ENCODE assay signal across 17 cellular contexts in genomic region chr5:2007906-2008437, GRCh38.
A peak's percentile ranks its signal among the peaks of the same experiment; 100 is the strongest.
DNase-seq lines count a peak whose midpoint lies in the region; ATAC-seq and TF ChIP-seq lines count a peak whose summit lies in the region.
"Had no signal": no experiment of that assay in that cellular context is flagged by ENCODE, and none has a peak within 500 bp of the region (broad histone marks: within the 10 kb centered on the region; RNA-seq: fewer than 3 reads in every experiment).

No MANE protein-coding gene starts in this region.

- peak; percentile 9 for DNase-seq in activated CD8-positive, alpha-beta memory T cell treated with anti-CD3 and anti-CD28 coated beads, Interleukin-2, amount 10 ng/mL, durations not matched to agents 7 days and 5 days
- DNase-seq in activated CD8-positive, alpha-beta memory T cell treated with anti-CD3 and anti-CD28 coated beads, Interleukin-2, amount 50 U/mL, for 48 hours, result no peak
- peak; percentile 59 for DNase-seq in left cardiac atrium
- no peak for DNase-seq in omental fat pad (ENCODE audit: low spot score)
- DNase-seq in aorta, result peak in 1 of 2 donors; percentile 64
- no peak for DNase-seq in NOMO-1 treated with dmso at 0.1 percent for 144 hours (lab: John Stamatoyannopoulos, UW; ENCODE audit: unreplicated experiment)
- DNase-seq in NCI-H1092 treated with DMSO at 0.1 percent for 48 hours (lab: John Stamatoyannopoulos, UW), result no peak
- DNase-seq in NCI-H510A (lab: John Stamatoyannopoulos, UW), result no peak
- DNase-seq: activated CD4-positive, alpha-beta memory T cell treated with anti-CD3 and anti-CD28 coated beads for 36 hours; adrenal gland; DMS79; naive B cell; NCI-H187; NCI-H524 treated with DMSO at 0.1 percent for 48 hours; stimulated activated CD4-positive, alpha-beta T cell treated with anti-CD3 and anti-CD28 coated beads, Interleukin-2, amount 100 ng/mL, for 24 hours had no signal

- no peak overlapping the region for H3K4me3 Mint-ChIP-seq in activated CD8-positive, alpha-beta memory T cell treated with anti-CD3 and anti-CD28 coated beads, Interleukin-2, amount 10 ng/mL, durations not matched to agents 7 days and 5 days
- H3K4me3 Mint-ChIP-seq: activated CD4-positive, alpha-beta memory T cell treated with anti-CD3 and anti-CD28 coated beads for 36 hours; naive B cell had no signal

- no peaks in the 10 kb centered on the region for H3K4me1 Mint-ChIP-seq in activated CD8-positive, alpha-beta memory T cell treated with anti-CD3 and anti-CD28 coated beads, Interleukin-2, amount 10 ng/mL, durations not matched to agents 7 days and 5 days
- H3K4me1 Mint-ChIP-seq: naive B cell had no signal

- no peak overlapping the region for H3K27ac ChIP-seq in aorta (ENCODE audit: low read depth in 1 of 2, low read length in 2 of 2)
- H3K27ac ChIP-seq: adrenal gland, C4-2B, SK-N-MC had no signal

- no peak for TF ChIP-seq CTCF in omental fat pad (IDR thresholded peaks at IDR 0.05)

- no peaks in the 10 kb centered on the region for H3K9me3 Mint-ChIP-seq in activated CD8-positive, alpha-beta memory T cell treated with anti-CD3 and anti-CD28 coated beads, Interleukin-2, amount 10 ng/mL, durations not matched to agents 7 days and 5 days (ENCODE audit: low read depth)
- H3K9me3 Mint-ChIP-seq: activated CD4-positive, alpha-beta memory T cell treated with anti-CD3 and anti-CD28 coated beads for 36 hours had no signal

- no peaks in the 10 kb centered on the region for H3K4me1 ChIP-seq in aorta (ENCODE audit: control insufficient read depth in 1 of 2, insufficient read depth in 2 of 2, low read length in 2 of 2)
- H3K4me1 ChIP-seq: adrenal gland had no signal

- H3K36me3 ChIP-seq in aorta (ENCODE audit: control insufficient read depth in 1 of 2, insufficient read depth in 2 of 2, low read length in 1 of 2), result no peaks in the 10 kb centered on the region
- H3K36me3 ChIP-seq: adrenal gland had no signal

- H3K36me3 Mint-ChIP-seq in activated CD8-positive, alpha-beta memory T cell treated with anti-CD3 and anti-CD28 coated beads, Interleukin-2, amount 10 ng/mL, durations not matched to agents 7 days and 5 days, result no peaks in the 10 kb centered on the region
- H3K36me3 Mint-ChIP-seq: activated CD4-positive, alpha-beta memory T cell treated with anti-CD3 and anti-CD28 coated beads for 36 hours; naive B cell had no signal

- intact Hi-C loops in left cardiac atrium (cut with DNase I), result no loop called here
- intact Hi-C loops in aorta (cut with DNase I), result no loop called here

- CTCF ChIA-PET in activated CD8-positive, alpha-beta memory T cell treated with anti-CD3 and anti-CD28 coated beads, Interleukin-2, amount 10 ng/mL, durations not matched to agents 7 days and 5 days (lab: Charles Lee), result no interaction called here

- WGBS in aorta, 2 donors, result 12 to 21% methylated on average over 29 to 31 of the region's 31 CpGs

- H3K27me3 ChIP-seq in aorta (ENCODE audit: control insufficient read depth in 1 of 2, insufficient read depth in 2 of 2, low read length in 1 of 2), result no peaks in the 10 kb centered on the region
- H3K27me3 ChIP-seq: adrenal gland had no signal

- H3K9me3 ChIP-seq in aorta (ENCODE audit: control insufficient read depth, low read length), result no peaks in the 10 kb centered on the region
- H3K9me3 ChIP-seq: adrenal gland had no signal

- ATAC-seq in activated CD8-positive, alpha-beta memory T cell treated with anti-CD3 and anti-CD28 coated beads, Interleukin-2, amount 10 ng/mL, durations not matched to agents 7 days and 5 days, result no peak
- ATAC-seq in left cardiac atrium (peak; percentile 81 to 85), omental fat pad (ENCODE audit: low FRiP score) (peak; percentile 19), aorta (ENCODE audit: low FRiP score) (peak; percentile 41)

- H3K27me3 Mint-ChIP-seq in activated CD8-positive, alpha-beta memory T cell treated with anti-CD3 and anti-CD28 coated beads, Interleukin-2, amount 10 ng/mL, durations not matched to agents 7 days and 5 days, result no peaks in the 10 kb centered on the region

- no peak overlapping the region for H3K27ac Mint-ChIP-seq in activated CD8-positive, alpha-beta memory T cell treated with anti-CD3 and anti-CD28 coated beads, Interleukin-2, amount 10 ng/mL, durations not matched to agents 7 days and 5 days
- H3K27ac Mint-ChIP-seq: activated CD4-positive, alpha-beta memory T cell treated with anti-CD3 and anti-CD28 coated beads for 36 hours; naive B cell had no signal

- no peak overlapping the region for H3K4me3 ChIP-seq in aorta (ENCODE audit: low read length in 2 of 2)
- H3K4me3 ChIP-seq: adrenal gland, SK-N-MC had no signal

Comparison
In these comparisons a context has a peak if more than half of its experiments do, and no peak if none do; other contexts are left out.
1. DNase-seq: peak in activated CD8-positive, alpha-beta memory T cell treated with anti-CD3 and anti-CD28 coated beads, Interleukin-2, amount 10 ng/mL, durations not matched to agents 7 days and 5 days (single experiment) and left cardiac atrium (single experiment); none in activated CD8-positive, alpha-beta memory T cell treated with anti-CD3 and anti-CD28 coated beads, Interleukin-2, amount 50 U/mL, for 48 hours (single experiment), omental fat pad (single experiment), NOMO-1 treated with dmso at 0.1 percent for 144 hours (single experiment), NCI-H1092 treated with DMSO at 0.1 percent for 48 hours (single experiment) and NCI-H510A (single experiment).